8 cellular contexts compared by ENCODE assay signal in the genomic region with DNA sequence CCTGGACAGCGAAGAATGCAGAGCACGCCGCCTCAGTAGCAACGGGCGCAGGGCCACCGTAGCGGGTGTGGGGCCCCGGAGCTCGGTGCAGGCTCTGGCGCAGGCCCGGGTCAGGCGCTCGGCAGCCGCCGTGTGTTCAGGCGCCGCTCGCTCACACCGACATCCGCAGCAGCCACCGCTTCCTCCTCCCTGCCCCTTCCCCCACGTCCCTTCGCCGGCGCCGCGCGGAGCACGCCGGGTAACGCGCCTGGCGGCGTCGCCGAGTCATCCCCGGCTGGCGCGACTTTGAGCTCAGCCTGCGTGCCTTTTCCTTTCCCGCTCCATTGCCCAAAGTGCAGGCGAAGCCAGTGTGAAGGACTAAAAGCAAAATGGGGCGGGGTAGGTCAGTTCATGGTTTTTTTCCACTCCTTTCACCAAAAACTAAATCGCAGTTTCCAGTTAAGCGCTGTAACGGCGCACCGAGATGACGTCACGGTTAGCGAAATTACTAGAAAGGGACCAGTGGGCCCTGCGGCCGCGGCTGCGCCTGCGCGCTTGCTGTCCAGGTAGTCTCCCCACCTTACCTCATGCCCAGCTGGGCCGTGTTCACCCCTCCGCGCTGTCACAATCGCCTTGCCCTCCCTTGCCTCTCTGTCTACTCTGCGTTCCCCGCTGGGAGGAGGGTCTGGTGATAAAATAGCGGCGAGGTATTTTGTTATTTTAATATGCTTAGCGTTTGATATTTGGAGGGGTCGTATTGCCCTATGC. TPM values are rescaled to one million over a fixed set of nuclear protein-coding genes. Genes with fewer than 3 reads are reported as not detected.
DNase-seq lines count a peak whose midpoint lies in the region; ATAC-seq, FAIRE-seq and TF ChIP-seq lines count a peak whose summit lies in the region.

Gene UBQLN1 (minus strand): TSS at position 191 of the 747 bp plus-strand sequence. CDS start 279 bp downstream, outside the sequence.

- DNase-seq in CD1c-positive myeloid dendritic cell (ENCODE audit: extremely low spot score) (peak; percentile 94), NCI-H774 (lab: John Stamatoyannopoulos, UW) (peak; percentile 89), dermis blood vessel endothelial cell (peak; percentile 97), HepG2 (ENCODE audit: low spot score) (peak; percentile 88)
- DNase-seq in activated CD4-positive, alpha-beta T cell treated with anti-CD3 and anti-CD28 coated beads, Interleukin-2, amount 50 U/mL, for 4 hours, result peak; percentile 86 to 87
- peak; percentile 85 for DNase-seq in stimulated activated CD4-positive, alpha-beta T cell treated with anti-CD3 and anti-CD28 coated beads, Interleukin-2, amount 100 ng/mL, for 48 hours

- peak within 1 kb of the TSS; percentile 82 to 99 (median 94) for H3K4me3 ChIP-seq in HepG2 (replicated peaks in 1 of 3; ENCODE audit: insufficient read depth in 1 of 3, low read depth in 2 of 3, low read length in 3 of 3)

- peak within 1 kb of the TSS; percentile 96 for H2AFZ ChIP-seq in HepG2 (ENCODE audit: low read length)

- peak; percentile 82 for FAIRE-seq in HepG2 (lab: Jason Lieb, UNC)

- intact Hi-C loops in HepG2 (cut with micrococcal nuclease; ENCODE audit: unreplicated experiment), result loop anchor here (1.0 to 5.0 kb wide), 2 partner anchors 46 to 85 kb away; partner anchors contain the start of gene IDNK

- peak within 1 kb of the TSS; percentile 87 for H3K4me2 ChIP-seq in HepG2 (ENCODE audit: low read depth, low read length)

- BruUV-seq in HepG2 (replicated peaks; lab: Mats Ljungman, UMichigan), result no TSS peak

- H3K9me3 ChIP-seq in HepG2 (ENCODE audit: low read length), result no peaks in the 10 kb centered on the region

- in situ Hi-C loops in HepG2 (cut with HindIII; ENCODE audit: extremely low pct_ligation_motif_present, low pct_unique_long_range_greater_than_20kb), result no loop called here

- peak within 1 kb of the TSS; percentile 99 for H3K27ac ChIP-seq in HepG2 (ENCODE audit: extremely low read length, insufficient read depth, low read length)

- TF ChIP-seq POLR2A in HepG2 (IDR thresholded peaks at IDR 0.05; ENCODE audit: insufficient read depth in 1 of 2, low read depth in 2 of 2, low read length in 2 of 2), result peak; percentile 87 to 96

- H3K79me2 ChIP-seq in HepG2 (ENCODE audit: insufficient read depth, low read length), result peaks cover 48% of the 10 kb centered on the region

- peak; percentile 3; the same call in 1 of the 2 replicates for TF ChIP-seq CTCF in HepG2 (CRISPR knock-in tag; IDR thresholded peaks at IDR 0.05)

- peaks cover 34% of the 10 kb centered on the region for H4K20me1 ChIP-seq in HepG2 (ENCODE audit: insufficient read depth, low read length)

- under 1% methylated on average over 37 of the region's 67 CpGs for WGBS in HepG2 (ENCODE audit: low lambda C conversion rate)

- peak within 1 kb of the TSS; percentile 95 for H3K9ac ChIP-seq in HepG2 (ENCODE audit: insufficient read depth, low read depth, low read length)

- peaks cover 40% of the 10 kb centered on the region for H3K4me1 ChIP-seq in HepG2 (ENCODE audit: insufficient read depth, low read length)

- peak; percentile 41; the same call in 1 of the 2 replicates for TF ChIP-seq RAD21 in HepG2 (CRISPR knock-in tag; IDR thresholded peaks at IDR 0.05)

- H3K36me3 ChIP-seq in HepG2 (replicated peaks in 1 of 2; ENCODE audit: control insufficient read depth in 1 of 2, insufficient read depth in 2 of 2, low read length in 2 of 2), result no peaks in the 10 kb centered on the region

- POLR2A ChIA-PET in HepG2 (lab: Yijun Ruan, JAX), result interaction anchor here (0.6 to 2.4 kb wide), 14 partner anchors 9 to 488 kb away, joined by 3 to 13 read pairs (median 4); partner anchors contain the start of genes IDNK and KIF27

- no peaks in the 10 kb centered on the region for H3K27me3 ChIP-seq in HepG2 (ENCODE audit: control insufficient read depth in 1 of 2, insufficient read depth in 2 of 2, low read length in 2 of 2)

- ATAC-seq in GM19438 (IDR thresholded peaks at IDR 0.05; ENCODE audit: low read depth, unreplicated experiment) (peak; percentile 67), HG03571 (IDR thresholded peaks at IDR 0.05; ENCODE audit: unreplicated experiment) (peak; percentile 75), HepG2 (peak; percentile 88)

- CTCF ChIA-PET in HepG2 (lab: Yijun Ruan, JAX; ENCODE audit: low intra/inter-chr PET ratio, low total read pairs), result no interaction called here

- TF ChIP-seq EP300 in HepG2 (IDR thresholded peaks at IDR 0.05; ENCODE audit: low read depth in 2 of 2, low read length in 2 of 2) (peak in 1 of 2 experiments; percentile 40; a peak in 2 of 4 replicates), HepG2 (CRISPR knock-in tag; IDR thresholded peaks at IDR 0.05; ENCODE audit: borderline replicate concordance) (no peak)

TF ChIP-seq in HepG2, 621 proteins besides CTCF, POLR2A, EP300 and RAD21 (continues in another document):
- TF ChIP-seq TEF (CRISPR knock-in tag; IDR thresholded peaks at IDR 0.05) (no peak), ZFP62 (CRISPR knock-in tag; IDR thresholded peaks at IDR 0.05) (no peak), KMT2B (CRISPR knock-in tag; IDR thresholded peaks at IDR 0.05) (peak; percentile 98), CHCHD3 (CRISPR knock-in tag; IDR thresholded peaks at IDR 0.05) (no peak), MYNN (CRISPR knock-in tag; IDR thresholded peaks at IDR 0.05; ENCODE audit: low read depth) (no peak), GATAD1 (CRISPR knock-in tag; IDR thresholded peaks at IDR 0.05) (peak; percentile 99), ZBTB8A (CRISPR knock-in tag; IDR thresholded peaks at IDR 0.05; ENCODE audit: borderline replicate concordance, low read depth) (0 out of 2 replicates have a peak, but pooled peaks have one; percentile 62), DMAP1 (CRISPR knock-in tag; IDR thresholded peaks at IDR 0.05) (peak; percentile 94), ZC3H13 (CRISPR knock-in tag; IDR thresholded peaks at IDR 0.05) (0 out of 2 replicates have a peak, but pooled peaks have one; percentile 20), FOXP1 (IDR thresholded peaks at IDR 0.05) (no peak), FOXP1 (CRISPR knock-in tag; IDR thresholded peaks at IDR 0.05) (no peak), ZNF850 (CRISPR knock-in tag; conservative IDR thresholded peaks at IDR 0.05) (no peak)
- TF ChIP-seq, protein P1, sequence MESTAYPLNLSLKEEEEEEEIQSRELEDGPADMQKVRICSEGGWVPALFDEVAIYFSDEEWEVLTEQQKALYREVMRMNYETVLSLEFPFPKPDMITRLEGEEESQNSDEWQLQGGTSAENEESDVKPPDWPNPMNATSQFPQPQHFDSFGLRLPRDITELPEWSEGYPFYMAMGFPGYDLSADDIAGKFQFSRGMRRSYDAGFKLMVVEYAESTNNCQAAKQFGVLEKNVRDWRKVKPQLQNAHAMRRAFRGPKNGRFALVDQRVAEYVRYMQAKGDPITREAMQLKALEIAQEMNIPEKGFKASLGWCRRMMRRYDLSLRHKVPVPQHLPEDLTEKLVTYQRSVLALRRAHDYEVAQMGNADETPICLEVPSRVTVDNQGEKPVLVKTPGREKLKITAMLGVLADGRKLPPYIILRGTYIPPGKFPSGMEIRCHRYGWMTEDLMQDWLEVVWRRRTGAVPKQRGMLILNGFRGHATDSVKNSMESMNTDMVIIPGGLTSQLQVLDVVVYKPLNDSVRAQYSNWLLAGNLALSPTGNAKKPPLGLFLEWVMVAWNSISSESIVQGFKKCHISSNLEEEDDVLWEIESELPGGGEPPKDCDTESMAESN (CRISPR knock-in tag; conservative IDR thresholded peaks at IDR 0.05), result peak; percentile 94
- TF ChIP-seq, protein P2, sequence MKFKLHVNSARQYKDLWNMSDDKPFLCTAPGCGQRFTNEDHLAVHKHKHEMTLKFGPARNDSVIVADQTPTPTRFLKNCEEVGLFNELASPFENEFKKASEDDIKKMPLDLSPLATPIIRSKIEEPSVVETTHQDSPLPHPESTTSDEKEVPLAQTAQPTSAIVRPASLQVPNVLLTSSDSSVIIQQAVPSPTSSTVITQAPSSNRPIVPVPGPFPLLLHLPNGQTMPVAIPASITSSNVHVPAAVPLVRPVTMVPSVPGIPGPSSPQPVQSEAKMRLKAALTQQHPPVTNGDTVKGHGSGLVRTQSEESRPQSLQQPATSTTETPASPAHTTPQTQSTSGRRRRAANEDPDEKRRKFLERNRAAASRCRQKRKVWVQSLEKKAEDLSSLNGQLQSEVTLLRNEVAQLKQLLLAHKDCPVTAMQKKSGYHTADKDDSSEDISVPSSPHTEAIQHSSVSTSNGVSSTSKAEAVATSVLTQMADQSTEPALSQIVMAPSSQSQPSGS (CRISPR knock-in tag; IDR thresholded peaks at IDR 0.05), result peak; percentile 49

RNA-seq across cellular contexts. Expression of gene UBQLN1, which starts in this region (rescaled TPM):
- 140 and 180 TPM in 2 replicates for total RNA-seq in dermis blood vessel endothelial cell
- 83.8 and 99.6 TPM in 2 replicates for total RNA-seq in HepG2 (2016; rRNA removed; fragmentation: Illumina TruSeq; extraction: Trizol)
- 108 and 112 TPM in 2 replicates for total RNA-seq in HepG2 (2016; cell fraction: cytosol; rRNA removed; fragmentation: Illumina TruSeq; extraction: Trizol; ENCODE audit: low read depth)
- total RNA-seq in HepG2 (2016; cell fraction: insoluble cytoplasmic fraction; rRNA removed; fragmentation: Illumina TruSeq; extraction: Trizol), result 84.3 and 103 TPM in 2 replicates
- total RNA-seq in HepG2 (2016; cell fraction: membrane; rRNA removed; fragmentation: Illumina TruSeq; extraction: Trizol), result 88.3 and 91.3 TPM in 2 replicates
- total RNA-seq in HepG2 (2016; cell fraction: nucleus; rRNA removed; fragmentation: Illumina TruSeq; extraction: Trizol), result 67.3 and 76.3 TPM in 2 replicates
- 78.1 and 85.7 TPM in 2 replicates for polyA plus RNA-seq in HepG2 (2011; rRNA removed)
- 41.6 and 51.6 TPM in 2 replicates for polyA plus RNA-seq in HepG2 (2011; cell fraction: cytosol; rRNA removed)
- 37.0 and 39.5 TPM in 2 replicates for polyA plus RNA-seq in HepG2 (2011; cell fraction: nucleus; rRNA removed)
- 61.9 and 66.8 TPM in 2 replicates for polyA plus RNA-seq in HepG2 (2012)
- polyA plus RNA-seq in HepG2 (2016; cell fraction: cytosol; fragmentation: Illumina TruSeq; extraction: Trizol; ENCODE audit: low read depth), result 9.8 and 12.9 TPM in 2 replicates
- 96.5 and 97.5 TPM in 2 replicates for polyA plus RNA-seq in HepG2 (2016; cell fraction: insoluble cytoplasmic fraction; fragmentation: Illumina TruSeq; extraction: Trizol; ENCODE audit: low read depth)
- 29.4 and 30.1 TPM in 2 replicates for polyA plus RNA-seq in HepG2 (2016; cell fraction: membrane; fragmentation: Illumina TruSeq; extraction: Trizol; ENCODE audit: low read depth)
- polyA plus RNA-seq in HepG2 (2016; cell fraction: nucleus; fragmentation: Illumina TruSeq; extraction: Trizol; ENCODE audit: insufficient read depth, low read depth), result 54.4 and 58.0 TPM in 2 replicates
- polyA minus RNA-seq in HepG2 (2011; rRNA and poly(A)+ RNA removed; ENCODE audit: low replicate concordance), result 138 and 314 TPM in 2 replicates
- polyA minus RNA-seq in HepG2 (2011; cell fraction: cytosol; rRNA and poly(A)+ RNA removed), result 92.2 and 96.8 TPM in 2 replicates
- 133 and 151 TPM in 2 replicates for polyA minus RNA-seq in HepG2 (2011; cell fraction: nucleus; rRNA and poly(A)+ RNA removed)

Comparison
In these comparisons a context has a peak if more than half of its experiments do, and no peak if none do; other contexts are left out.
1. Peak in every context shown above with its lines: DNase-seq, ATAC-seq, H3K4me3 ChIP-seq and H3K27ac ChIP-seq.